ENCODE assay signal across 15 cellular contexts in the genomic region with DNA sequence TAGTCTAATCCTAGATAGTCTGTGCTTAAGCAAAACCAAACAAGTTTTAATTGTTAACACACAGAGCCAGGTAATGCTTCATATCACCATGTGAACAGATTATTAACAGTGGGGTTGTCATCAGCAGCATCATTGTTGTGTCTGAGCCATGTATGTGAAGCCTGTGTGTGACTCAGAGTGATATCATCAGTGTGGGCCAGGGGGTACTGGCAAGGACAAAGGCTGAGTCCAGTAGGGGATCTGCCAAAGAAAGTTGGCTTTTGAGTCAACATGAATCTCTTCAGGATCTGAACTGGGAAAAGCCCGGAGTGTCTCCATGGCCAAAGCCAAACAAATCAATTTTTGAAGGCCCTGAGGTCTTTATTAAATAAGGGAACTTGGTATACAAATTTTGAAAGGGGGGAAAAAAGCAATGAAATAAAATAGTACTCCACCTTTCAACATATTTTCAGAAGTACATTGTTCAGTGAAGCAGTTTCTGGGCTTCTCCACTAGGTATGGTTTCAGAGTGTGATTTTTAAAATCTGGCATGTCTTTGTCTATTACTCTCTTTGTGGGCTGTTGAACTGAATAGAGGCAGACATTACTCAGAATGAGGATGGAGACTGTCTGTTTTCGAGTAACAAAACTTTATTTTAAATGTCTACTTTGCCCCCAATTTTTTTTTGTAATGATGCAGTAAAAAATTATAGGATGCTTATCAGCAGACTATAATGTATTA.
DNase-seq lines count a peak whose midpoint lies in the region; ATAC-seq and TF ChIP-seq lines count a peak whose summit lies in the region.
"Had no signal": no experiment of that assay in that cellular context is flagged by ENCODE, and none has a peak within 500 bp of the region (broad histone marks: within the 10 kb centered on the region; RNA-seq: fewer than 3 reads in every experiment).

No MANE protein-coding gene starts in this region.

- H2BK120ac ChIP-seq in mesenchymal stem cell (ENCODE audit: low read depth, low read length) = no peak overlapping the region

- H3K4ac ChIP-seq in mesenchymal stem cell (ENCODE audit: low read depth in 1 of 2, low read length in 2 of 2) = no peak overlapping the region

- no peak overlapping the region for H3K23ac ChIP-seq in mesenchymal stem cell (ENCODE audit: low read length in 2 of 2)

- H4K8ac ChIP-seq in mesenchymal stem cell (ENCODE audit: low read length) = no peak overlapping the region

- H3K4me3 Mint-ChIP-seq in stimulated activated naive B cell treated with anti-CD40 and anti-IgM and Interleukin-4, amounts not matched to agents 10 μg/mL and 1 μg/mL and 100 μg/mL, for 72 hours = no peak overlapping the region
- H3K4me3 Mint-ChIP-seq: activated CD4-positive, alpha-beta memory T cell treated with anti-CD3 and anti-CD28 coated beads for 36 hours; stimulated activated effector memory CD8-positive, alpha-beta T cell treated with anti-CD3 and anti-CD28 coated beads, Interleukin-12 subunit alpha, Interleukin-12 subunit beta, amount 100 ng/mL, for 72 hours had no signal

- no peak for TF ChIP-seq EP300 in gastroesophageal sphincter (IDR thresholded peaks at IDR 0.05)

- no peak for ATAC-seq in gastroesophageal sphincter
- no peak for ATAC-seq in stimulated activated naive B cell treated with anti-CD40 and anti-IgM and Interleukin-4, amounts not matched to agents 10 μg/mL and 1 μg/mL and 100 μg/mL, for 72 hours (replicated peaks)
- ATAC-seq: stimulated activated effector memory CD8-positive, alpha-beta T cell treated with anti-CD3 and anti-CD28 coated beads, Interleukin-12 subunit alpha, Interleukin-12 subunit beta, amount 100 ng/mL, for 72 hours had no signal

- H2AK5ac ChIP-seq in mesenchymal stem cell (ENCODE audit: low read length, severe bottlenecking) = no peak overlapping the region

- peak; percentile 56 for DNase-seq in COLO829 (ENCODE audit: low spot score)
- DNase-seq in NCI-H226 = peak; percentile 10
- peak; percentile 53 to 94 for DNase-seq in cardiac fibroblast (ENCODE audit: low read depth in 2 of 2)
- peak; percentile 5 for DNase-seq in mesenchymal stem cell
- DNase-seq in activated CD4-positive, CD25-positive, alpha-beta regulatory T cell treated with anti-CD3 and anti-CD28 coated beads, Interleukin-2, amount 50 U/mL, for 72 hours = no peak
- DNase-seq in stimulated activated CD4-positive, alpha-beta T cell treated with anti-CD3 and anti-CD28 coated beads, Interleukin-2, amount 100 ng/mL, for 48 hours = no peak
- no peak for DNase-seq in stimulated activated naive B cell treated with anti-CD40 and anti-IgM and Interleukin-4, amounts not matched to agents 10 μg/mL and 1 μg/mL and 100 μg/mL, for 72 hours
- DNase-seq: activated CD4-positive, alpha-beta memory T cell treated with anti-CD3 and anti-CD28 coated beads for 36 hours; activated gamma-delta T cell; left ventricle myocardium inferior; NCI-H1105; SW 1271 had no signal

- H3K4me1 ChIP-seq in mesenchymal stem cell (ENCODE audit: control insufficient read depth, insufficient read depth, low read depth, low read length) (no peaks in the 10 kb centered on the region), gastroesophageal sphincter (no peaks in the 10 kb centered on the region)
- H3K4me1 ChIP-seq: BLaER1 treated with 17β-estradiol and CSF1 and Interleukin-3, amounts not matched to agents 10 nM and 100 nM had no signal

- H3K9me3 ChIP-seq in mesenchymal stem cell (ENCODE audit: control insufficient read depth, low read length) (no peaks in the 10 kb centered on the region), gastroesophageal sphincter (no peaks in the 10 kb centered on the region)
- H3K9me3 ChIP-seq: BLaER1 treated with 17β-estradiol and CSF1 and Interleukin-3, amounts not matched to agents 10 nM and 100 nM; left ventricle myocardium inferior had no signal

- no peak for TF ChIP-seq POLR2A in gastroesophageal sphincter (IDR thresholded peaks at IDR 0.05)

- H3K79me1 ChIP-seq in mesenchymal stem cell (replicated peaks; ENCODE audit: low read length, poor library complexity, severe bottlenecking) = no peaks in the 10 kb centered on the region

- H3K4me1 Mint-ChIP-seq in stimulated activated naive B cell treated with anti-CD40 and anti-IgM and Interleukin-4, amounts not matched to agents 10 μg/mL and 1 μg/mL and 100 μg/mL, for 72 hours = no peaks in the 10 kb centered on the region
- H3K4me1 Mint-ChIP-seq: stimulated activated effector memory CD8-positive, alpha-beta T cell treated with anti-CD3 and anti-CD28 coated beads, Interleukin-12 subunit alpha, Interleukin-12 subunit beta, amount 100 ng/mL, for 72 hours had no signal

- H2BK15ac ChIP-seq in mesenchymal stem cell (ENCODE audit: low read depth, poor library complexity, severe bottlenecking) = no peak overlapping the region

- H3K27me3 Mint-ChIP-seq in stimulated activated naive B cell treated with anti-CD40 and anti-IgM and Interleukin-4, amounts not matched to agents 10 μg/mL and 1 μg/mL and 100 μg/mL, for 72 hours = no peaks in the 10 kb centered on the region
- H3K27me3 Mint-ChIP-seq: activated CD4-positive, alpha-beta memory T cell treated with anti-CD3 and anti-CD28 coated beads for 36 hours had no signal

- no peaks in the 10 kb centered on the region for H3K36me3 Mint-ChIP-seq in stimulated activated naive B cell treated with anti-CD40 and anti-IgM and Interleukin-4, amounts not matched to agents 10 μg/mL and 1 μg/mL and 100 μg/mL, for 72 hours
- H3K36me3 Mint-ChIP-seq: activated CD4-positive, alpha-beta memory T cell treated with anti-CD3 and anti-CD28 coated beads for 36 hours; stimulated activated effector memory CD8-positive, alpha-beta T cell treated with anti-CD3 and anti-CD28 coated beads, Interleukin-12 subunit alpha, Interleukin-12 subunit beta, amount 100 ng/mL, for 72 hours had no signal

- TF ChIP-seq CTCF in cardiac fibroblast (IDR thresholded peaks at IDR 0.05; ENCODE audit: low read depth, low read length) (peak; percentile 13), gastroesophageal sphincter (IDR thresholded peaks at IDR 0.05) (no peak)

- no peak overlapping the region for H3K18ac ChIP-seq in mesenchymal stem cell (ENCODE audit: low read depth in 1 of 2, low read length in 2 of 2)

- H3K27me3 ChIP-seq in mesenchymal stem cell (ENCODE audit: control insufficient read depth in 1 of 2, insufficient read depth in 1 of 2, low read length in 2 of 2) = no peaks in the 10 kb centered on the region
- H3K27me3 ChIP-seq in gastroesophageal sphincter = no peaks in the 10 kb centered on the region
- H3K27me3 ChIP-seq: BLaER1 treated with 17β-estradiol and CSF1 and Interleukin-3, amounts not matched to agents 10 nM and 100 nM had no signal

- H3K27ac Mint-ChIP-seq in stimulated activated naive B cell treated with anti-CD40 and anti-IgM and Interleukin-4, amounts not matched to agents 10 μg/mL and 1 μg/mL and 100 μg/mL, for 72 hours = no peak overlapping the region
- H3K27ac Mint-ChIP-seq: activated CD4-positive, alpha-beta memory T cell treated with anti-CD3 and anti-CD28 coated beads for 36 hours; stimulated activated effector memory CD8-positive, alpha-beta T cell treated with anti-CD3 and anti-CD28 coated beads, Interleukin-12 subunit alpha, Interleukin-12 subunit beta, amount 100 ng/mL, for 72 hours had no signal

- no peaks in the 10 kb centered on the region for H3K36me3 ChIP-seq in mesenchymal stem cell (ENCODE audit: control insufficient read depth in 1 of 2, insufficient read depth in 2 of 2, low read depth in 1 of 2, low read length in 2 of 2)
- no peaks in the 10 kb centered on the region for H3K36me3 ChIP-seq in gastroesophageal sphincter
- H3K36me3 ChIP-seq: BLaER1 treated with 17β-estradiol and CSF1 and Interleukin-3, amounts not matched to agents 10 nM and 100 nM; left ventricle myocardium inferior had no signal

- H3K14ac ChIP-seq in mesenchymal stem cell (ENCODE audit: low read length in 2 of 2) = no peak overlapping the region

- no peak overlapping the region for H2BK5ac ChIP-seq in mesenchymal stem cell (ENCODE audit: low read depth, low read length, poor library complexity, severe bottlenecking)

- H3K9me3 Mint-ChIP-seq in stimulated activated naive B cell treated with anti-CD40 and anti-IgM and Interleukin-4, amounts not matched to agents 10 μg/mL and 1 μg/mL and 100 μg/mL, for 72 hours = no peaks in the 10 kb centered on the region

- no peak overlapping the region for H4K91ac ChIP-seq in mesenchymal stem cell (ENCODE audit: low read length)

- peak overlapping the region; percentile 7 for H3K9ac ChIP-seq in mesenchymal stem cell (ENCODE audit: low read length)
- H3K9ac ChIP-seq: BLaER1 treated with 17β-estradiol and CSF1 and Interleukin-3, amounts not matched to agents 10 nM and 100 nM had no signal

- no peak overlapping the region for H3K4me3 ChIP-seq in cardiac fibroblast (replicated peaks in 1 of 2; ENCODE audit: low read depth in 2 of 2, low read length in 2 of 2)
- no peak overlapping the region for H3K4me3 ChIP-seq in mesenchymal stem cell (ENCODE audit: insufficient read depth in 1 of 2, low read depth in 1 of 2, low read length in 2 of 2)
- H3K4me3 ChIP-seq in gastroesophageal sphincter = no peak overlapping the region
- H3K4me3 ChIP-seq: BLaER1 treated with 17β-estradiol and CSF1 and Interleukin-3, amounts not matched to agents 10 nM and 100 nM; left ventricle myocardium inferior had no signal

- H2AFZ ChIP-seq in mesenchymal stem cell (ENCODE audit: low read depth, low read length) = no peak overlapping the region

- H3K27ac ChIP-seq in mesenchymal stem cell (ENCODE audit: low read length, poor library complexity, severe bottlenecking) (no peak overlapping the region), gastroesophageal sphincter (no peak overlapping the region)
- H3K27ac ChIP-seq: BLaER1 treated with 17β-estradiol and CSF1 and Interleukin-3, amounts not matched to agents 10 nM and 100 nM; left ventricle myocardium inferior had no signal

- no peak overlapping the region for H3K4me2 ChIP-seq in mesenchymal stem cell (ENCODE audit: low read length, poor library complexity, severe bottlenecking)
- H3K4me2 ChIP-seq: BLaER1 treated with 17β-estradiol and CSF1 and Interleukin-3, amounts not matched to agents 10 nM and 100 nM had no signal

- no peak overlapping the region for H2BK12ac ChIP-seq in mesenchymal stem cell (ENCODE audit: low read length in 2 of 2)

- 92% methylated on average over 1 of the region's 2 CpGs for WGBS in mesenchymal stem cell
- WGBS in gastroesophageal sphincter (ENCODE audit: low coverage in 1 of 2), 2 donors = 29 to 47% methylated on average over 2 of the region's 2 CpGs

Comparison
In these comparisons a context has a peak if more than half of its experiments do, and no peak if none do; other contexts are left out.
1. DNase-seq: peak in COLO829 (single experiment), NCI-H226 (single experiment), cardiac fibroblast (2 of 2) and mesenchymal stem cell (single experiment); none in activated CD4-positive, CD25-positive, alpha-beta regulatory T cell treated with anti-CD3 and anti-CD28 coated beads, Interleukin-2, amount 50 U/mL, for 72 hours (single experiment), stimulated activated CD4-positive, alpha-beta T cell treated with anti-CD3 and anti-CD28 coated beads, Interleukin-2, amount 100 ng/mL, for 48 hours (0 of 2) and stimulated activated naive B cell treated with anti-CD40 and anti-IgM and Interleukin-4, amounts not matched to agents 10 μg/mL and 1 μg/mL and 100 μg/mL, for 72 hours (single experiment).